8 cellular contexts compared by ENCODE assay signal in genomic region chr2:207768168-207768890, GRCh38. TPM values are rescaled to one million over a fixed set of nuclear protein-coding genes. Genes with fewer than 3 reads are reported as not detected.
DNase-seq lines count a peak whose midpoint lies in the region; ATAC-seq and TF ChIP-seq lines count a peak whose summit lies in the region.

No MANE protein-coding gene starts in this region.

- peaks cover 33% of the 10 kb centered on the region for H3K4me1 ChIP-seq in ES-I3 (ENCODE audit: insufficient read depth, low read length)
- peaks cover 34% of the 10 kb centered on the region for H3K4me1 ChIP-seq in Loucy (ENCODE audit: insufficient read depth, low read length, poor library complexity, severe bottlenecking)
- peaks cover 46 to 69% (median 64%) of the 10 kb centered on the region in 4 donors for H3K4me1 ChIP-seq in esophagus muscularis mucosa
- H3K4me1 ChIP-seq in naive thymus-derived CD4-positive, alpha-beta T cell (ENCODE audit: control insufficient read depth in 2 of 2, insufficient read depth in 2 of 2, low read length in 2 of 2) = peaks cover 20 to 24% of the 10 kb centered on the region in 2 donors
- peaks cover 2% of the 10 kb centered on the region for H3K4me1 ChIP-seq in urinary bladder (ENCODE audit: insufficient read depth)

- no peaks in the 10 kb centered on the region for H3K36me3 Mint-ChIP-seq in activated CD8-positive, alpha-beta T cell treated with anti-CD3 and anti-CD28 coated beads, Interleukin-2, amount 10 ng/mL, durations not matched to agents 7 days and 5 days (ENCODE audit: low read depth)
- H3K36me3 Mint-ChIP-seq in naive thymus-derived CD4-positive, alpha-beta T cell = no peaks in the 10 kb centered on the region

- H3K4me3 ChIP-seq in Loucy (ENCODE audit: low read length, poor library complexity, severe bottlenecking) (peak overlapping the region; percentile 83), esophagus muscularis mucosa (peak overlapping the region; percentile 69 to 96 (median 82)), urinary bladder (ENCODE audit: low read depth, low read length) (peak overlapping the region; percentile 73)
- H3K4me3 ChIP-seq in naive thymus-derived CD4-positive, alpha-beta T cell (ENCODE audit: low read length) = peak overlapping the region; percentile 63

- intact Hi-C loops in esophagus muscularis mucosa (cut with DNase I) = loop anchor here (2.0 to 5.0 kb wide), 2 partner anchors 56 to 209 kb away; no protein-coding TSS in a partner anchor
- intact Hi-C loops in naive thymus-derived CD4-positive, alpha-beta T cell (cut with micrococcal nuclease) = loop anchor here (2.0 to 5.0 kb wide), 5 partner anchors 144 to 499 kb away; partner anchors contain the start of genes CREB1 (in 1 of the 2), METTL21A (in 1 of the 2), PIKFYVE (in 1 of the 2) and PLEKHM3 (in 1 of the 2)

- H3K9ac ChIP-seq in ES-I3 (ENCODE audit: low read depth, low read length) (peak overlapping the region; percentile 90), Loucy (ENCODE audit: low read depth, low read length, poor library complexity, severe bottlenecking) (peak overlapping the region; percentile 89)

- no peaks in the 10 kb centered on the region for H4K20me1 ChIP-seq in Loucy (ENCODE audit: insufficient read depth, low read length, poor library complexity, severe bottlenecking)

- H3K27me3 ChIP-seq in Loucy (ENCODE audit: insufficient read depth, low read length, poor library complexity, severe bottlenecking) (no peaks in the 10 kb centered on the region), esophagus muscularis mucosa (no peaks in the 10 kb centered on the region)
- H3K27me3 ChIP-seq in naive thymus-derived CD4-positive, alpha-beta T cell (ENCODE audit: control insufficient read depth in 2 of 2, insufficient read depth in 2 of 2, low read length in 2 of 2) = peaks cover 0 to 3% of the 10 kb centered on the region in 2 donors

- H3K9me2 ChIP-seq in Loucy (replicated peaks; ENCODE audit: low read depth, low read length) = no peaks in the 10 kb centered on the region

- no peak for TF ChIP-seq POLR2A in esophagus muscularis mucosa (IDR thresholded peaks at IDR 0.05; ENCODE audit: low read depth)

- H3K9me3 Mint-ChIP-seq in activated CD8-positive, alpha-beta T cell treated with anti-CD3 and anti-CD28 coated beads, Interleukin-2, amount 10 ng/mL, durations not matched to agents 7 days and 5 days (ENCODE audit: insufficient read depth) = no peaks in the 10 kb centered on the region
- peaks cover 0 to 1% (median 0%) of the 10 kb centered on the region in 11 donors for H3K9me3 Mint-ChIP-seq in naive thymus-derived CD4-positive, alpha-beta T cell

- WGBS in esophagus muscularis mucosa = 1% methylated on average over 29 of the region's 74 CpGs
- 2% methylated on average over 74 of the region's 74 CpGs for WGBS in urinary bladder

- H3K27ac ChIP-seq in esophagus muscularis mucosa (replicated peaks in 1 of 4) (peak overlapping the region; percentile 81 to 95 (median 85)), urinary bladder (ENCODE audit: low read depth) (no peak overlapping the region)
- no peak overlapping the region for H3K27ac ChIP-seq in naive thymus-derived CD4-positive, alpha-beta T cell (ENCODE audit: low read depth, low read length)

- H3K4me1 Mint-ChIP-seq in activated CD8-positive, alpha-beta T cell treated with anti-CD3 and anti-CD28 coated beads, Interleukin-2, amount 10 ng/mL, durations not matched to agents 7 days and 5 days (ENCODE audit: low read depth) = peaks cover 29% of the 10 kb centered on the region
- H3K4me1 Mint-ChIP-seq in naive thymus-derived CD4-positive, alpha-beta T cell = peaks cover 9 to 37% (median 29%) of the 10 kb centered on the region in 7 donors

- POLR2A ChIA-PET in activated CD8-positive, alpha-beta T cell treated with anti-CD3 and anti-CD28 coated beads, Interleukin-2, amount 10 ng/mL, durations not matched to agents 7 days and 5 days (lab: Charles Lee) = no interaction called here
- POLR2A ChIA-PET in naive thymus-derived CD4-positive, alpha-beta T cell (lab: Charles Lee) = no interaction called here

- no peaks in the 10 kb centered on the region for H3K9me3 ChIP-seq in ES-I3 (ENCODE audit: control insufficient read depth, insufficient read depth, low read length)
- no peaks in the 10 kb centered on the region for H3K9me3 ChIP-seq in Loucy (ENCODE audit: insufficient read depth, low read depth, low read length)
- H3K9me3 ChIP-seq in esophagus muscularis mucosa = no peaks in the 10 kb centered on the region
- H3K9me3 ChIP-seq in naive thymus-derived CD4-positive, alpha-beta T cell (ENCODE audit: control insufficient read depth in 2 of 3, low read length in 3 of 3) = no peaks in the 10 kb centered on the region

- peaks cover 20% of the 10 kb centered on the region; the same call in 1 of the 2 replicates for H3K79me2 ChIP-seq in Loucy (ENCODE audit: insufficient read depth, low read length)

- TF ChIP-seq EP300 in esophagus muscularis mucosa (IDR thresholded peaks at IDR 0.05) = no peak

- ATAC-seq in activated CD8-positive, alpha-beta T cell treated with anti-CD3 and anti-CD28 coated beads, Interleukin-2, amount 10 ng/mL, durations not matched to agents 7 days and 5 days = peak; percentile 3
- peak; percentile 18 for ATAC-seq in naive thymus-derived CD4-positive, alpha-beta T cell
- ATAC-seq in GM18867 (IDR thresholded peaks at IDR 0.05; ENCODE audit: unreplicated experiment) = no peak
- ATAC-seq in GM21526 (IDR thresholded peaks at IDR 0.05; ENCODE audit: low FRiP score, unreplicated experiment) = no peak

- H3K27me3 Mint-ChIP-seq in activated CD8-positive, alpha-beta T cell treated with anti-CD3 and anti-CD28 coated beads, Interleukin-2, amount 10 ng/mL, durations not matched to agents 7 days and 5 days (ENCODE audit: low read depth) = peaks cover 57% of the 10 kb centered on the region
- peaks cover 22 to 77% (median 33%) of the 10 kb centered on the region in 5 donors for H3K27me3 Mint-ChIP-seq in naive thymus-derived CD4-positive, alpha-beta T cell

- peak; percentile 31 for DNase-seq in activated CD8-positive, alpha-beta T cell treated with anti-CD3 and anti-CD28 coated beads, Interleukin-2, amount 10 ng/mL, durations not matched to agents 7 days and 5 days
- no peak for DNase-seq in esophagus muscularis mucosa (ENCODE audit: extremely low spot score)
- peak in 5 of 9 donors; percentile 23 to 37 (median 31) for DNase-seq in naive thymus-derived CD4-positive, alpha-beta T cell

- H3K27ac Mint-ChIP-seq in activated CD8-positive, alpha-beta T cell treated with anti-CD3 and anti-CD28 coated beads, Interleukin-2, amount 10 ng/mL, durations not matched to agents 7 days and 5 days = no peak overlapping the region
- no peak overlapping the region for H3K27ac Mint-ChIP-seq in naive thymus-derived CD4-positive, alpha-beta T cell

- H2AFZ ChIP-seq in Loucy (ENCODE audit: low read length) = peak overlapping the region; percentile 89

- CTCF ChIA-PET in activated CD8-positive, alpha-beta T cell treated with anti-CD3 and anti-CD28 coated beads, Interleukin-2, amount 10 ng/mL, durations not matched to agents 7 days and 5 days (lab: Charles Lee) = no interaction called here
- CTCF ChIA-PET in naive thymus-derived CD4-positive, alpha-beta T cell (lab: Charles Lee) = interaction anchor here (0.5 kb wide), 1 partner anchor 253 kb away, joined by 3 read pairs; no protein-coding TSS in a partner anchor

- H3K36me3 ChIP-seq in ES-I3 (ENCODE audit: insufficient read depth, low read length) (no peaks in the 10 kb centered on the region), Loucy (ENCODE audit: insufficient read depth, low read length) (no peaks in the 10 kb centered on the region), esophagus muscularis mucosa (peaks cover 10 to 28% (median 14%) of the 10 kb centered on the region in 4 donors), urinary bladder (ENCODE audit: insufficient read depth) (no peaks in the 10 kb centered on the region)
- no peaks in the 10 kb centered on the region for H3K36me3 ChIP-seq in naive thymus-derived CD4-positive, alpha-beta T cell (ENCODE audit: control insufficient read depth in 2 of 3, insufficient read depth in 3 of 3, low read length in 3 of 3)

- TF ChIP-seq CTCF in Loucy (conservative IDR thresholded peaks at IDR 0.05; ENCODE audit: low read length) = no peak
- TF ChIP-seq CTCF in esophagus muscularis mucosa (IDR thresholded peaks at IDR 0.05) = no peak

- peak overlapping the region; percentile 84 for H3K4me2 ChIP-seq in Loucy (ENCODE audit: low read depth, low read length, poor library complexity, severe bottlenecking)

- no peaks in the 10 kb centered on the region; the same call in 1 of the 2 replicates for H3F3A ChIP-seq in Loucy (ENCODE audit: low read depth)

- H3K4me3 Mint-ChIP-seq in activated CD8-positive, alpha-beta T cell treated with anti-CD3 and anti-CD28 coated beads, Interleukin-2, amount 10 ng/mL, durations not matched to agents 7 days and 5 days = peak overlapping the region; percentile 78
- peak overlapping the region; percentile 82 to 97 (median 86) for H3K4me3 Mint-ChIP-seq in naive thymus-derived CD4-positive, alpha-beta T cell

RNA-seq across cellular contexts. Expression of gene FZD5, which starts 1.4 kb away (rescaled TPM):
- under 1 TPM; 0.34 to 0.50 TPM for total RNA-seq in activated CD8-positive, alpha-beta T cell treated with anti-CD3 and anti-CD28 coated beads, Interleukin-2, amount 10 ng/mL, durations not matched to agents 7 days and 5 days
- total RNA-seq in esophagus muscularis mucosa = 10 to 100 TPM; 15.7 to 23.7 (median 21.0) TPM
- under 1 TPM; 0.13 to 0.93 (median 0.27) TPM for total RNA-seq in naive thymus-derived CD4-positive, alpha-beta T cell
- not detected for polyA plus RNA-seq in naive thymus-derived CD4-positive, alpha-beta T cell
- total RNA-seq in urinary bladder = 2.7 TPM
- 2.6 TPM for polyA plus RNA-seq in urinary bladder

RNA-seq across cellular contexts. Expression of gene CCNYL1, which starts 56.9 kb away (rescaled TPM):
- total RNA-seq in activated CD8-positive, alpha-beta T cell treated with anti-CD3 and anti-CD28 coated beads, Interleukin-2, amount 10 ng/mL, durations not matched to agents 7 days and 5 days = 1 to 10 TPM; 6.1 to 6.3 TPM
- 10 to 100 TPM; 13.5 to 17.4 (median 16.2) TPM for total RNA-seq in esophagus muscularis mucosa
- total RNA-seq in naive thymus-derived CD4-positive, alpha-beta T cell = 10 to 100 TPM in 3 of 5 experiments, 1 to 10 TPM in 2; 6.7 to 16.7 (median 10.7) TPM
- 1 to 10 TPM; 1.7 to 2.6 TPM for polyA plus RNA-seq in naive thymus-derived CD4-positive, alpha-beta T cell
- total RNA-seq in urinary bladder = 18.8 TPM
- 7.9 TPM for polyA plus RNA-seq in urinary bladder

Comparison
In these comparisons a context has a peak if more than half of its experiments do, and no peak if none do; other contexts are left out.
1. ATAC-seq: peak in activated CD8-positive, alpha-beta T cell treated with anti-CD3 and anti-CD28 coated beads, Interleukin-2, amount 10 ng/mL, durations not matched to agents 7 days and 5 days (single experiment) and naive thymus-derived CD4-positive, alpha-beta T cell (single experiment); none in GM18867 (single experiment) and GM21526 (single experiment).
2. H3K27ac ChIP-seq: peak in esophagus muscularis mucosa (4 of 4); none in naive thymus-derived CD4-positive, alpha-beta T cell (single experiment) and urinary bladder (single experiment).
3. Peak in every context shown above with its lines, with median percentiles within 50 percentile points of each other: H3K4me3 ChIP-seq.